8 cellular contexts compared by ENCODE assay signal in the genomic region with DNA sequence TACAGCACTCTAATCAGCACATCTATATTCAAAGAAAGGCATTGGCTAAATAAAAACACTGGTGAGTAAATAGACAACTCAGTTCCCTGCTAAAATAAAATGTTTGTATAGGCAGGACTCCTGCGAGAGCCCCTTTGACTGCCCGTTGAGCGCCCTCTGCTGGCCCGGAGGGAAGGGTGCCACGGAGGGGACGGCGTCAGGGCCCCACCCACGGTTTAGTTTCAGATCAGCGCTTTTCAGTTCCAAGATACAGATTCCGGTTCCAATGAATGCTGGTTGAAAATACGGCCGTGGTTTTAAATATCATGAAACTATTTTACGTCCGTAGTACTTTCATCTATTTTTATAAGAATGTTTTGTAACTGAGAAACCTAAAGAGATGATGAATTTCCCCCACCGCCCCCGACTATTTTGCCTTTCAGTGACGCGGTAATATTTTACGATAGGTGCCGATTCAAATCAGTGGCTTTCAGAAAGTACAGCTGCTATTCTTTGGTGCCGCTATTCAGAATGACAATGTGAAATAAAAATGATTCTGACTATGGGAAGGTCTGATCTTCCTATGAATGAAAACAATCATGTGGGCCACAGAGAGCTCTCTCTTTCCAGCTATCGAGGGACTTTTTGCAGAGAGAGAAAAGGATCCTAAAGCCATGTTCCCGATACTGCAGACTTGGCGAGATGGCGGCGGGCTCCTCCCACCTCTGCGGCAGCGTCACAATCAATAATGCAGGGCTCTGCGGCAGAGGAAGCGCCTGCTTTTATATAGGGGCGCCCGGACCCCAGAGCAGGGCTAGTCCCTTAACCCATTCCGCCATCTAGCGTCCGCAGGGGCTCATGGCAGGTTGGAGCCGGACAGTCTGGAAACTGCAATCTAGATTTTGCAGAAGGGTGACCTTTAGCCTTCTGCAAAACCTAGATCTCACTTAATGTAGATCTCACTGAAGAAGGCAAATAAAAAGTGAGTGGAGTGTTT. TPM values are rescaled to one million over a fixed set of nuclear protein-coding genes. Genes with fewer than 3 reads are reported as not detected.
A peak's percentile ranks its signal among the peaks of the same experiment; 100 is the strongest.
DNase-seq lines count a peak whose midpoint lies in the region; ATAC-seq and TF ChIP-seq lines count a peak whose summit lies in the region.

No MANE protein-coding gene starts in this region.

- H4K20me1 ChIP-seq in H9 (ENCODE audit: control insufficient read depth, insufficient read depth, insufficient read length) (no peaks in the 10 kb centered on the region), Loucy (ENCODE audit: insufficient read depth, low read length, poor library complexity, severe bottlenecking) (no peaks in the 10 kb centered on the region)

- no peak overlapping the region for H3K18ac ChIP-seq in H9 (ENCODE audit: insufficient read length, low read depth, low read length)

- no peaks in the 10 kb centered on the region for H3K23me2 ChIP-seq in H9 (ENCODE audit: insufficient read length, low read depth, low read length, poor library complexity, severe bottlenecking)

- no peaks in the 10 kb centered on the region for H3K27me3 ChIP-seq in H9 (ENCODE audit: insufficient read depth, low read length)
- H3K27me3 ChIP-seq in Loucy (ENCODE audit: insufficient read depth, low read length, poor library complexity, severe bottlenecking), result no peaks in the 10 kb centered on the region
- H3K27me3 ChIP-seq in RWPE2 (ENCODE audit: insufficient read depth, poor library complexity, severe bottlenecking), result no peaks in the 10 kb centered on the region

- H3K4me3 ChIP-seq in Loucy (ENCODE audit: low read length, poor library complexity, severe bottlenecking) (peak overlapping the region; percentile 88), RWPE2 (ENCODE audit: severe bottlenecking) (peak overlapping the region; percentile 50)

- peaks cover 0 to 3% of the 10 kb centered on the region in 2 experiments; a peak in 2 of 4 replicates for H3K4me1 Mint-ChIP-seq in H9
- H3K4me1 Mint-ChIP-seq in nephron progenitor cell, result peaks cover 39% of the 10 kb centered on the region
- H3K4me1 Mint-ChIP-seq in stimulated activated naive CD8-positive, alpha-beta T cell treated with anti-CD3 and anti-CD28 coated beads, Interleukin-15, Interleukin-2, amounts not matched to agents 100 ng/mL and 50 ng/mL, for 24 hours (ENCODE audit: low read depth), result peaks cover 61% of the 10 kb centered on the region

- H3K4ac ChIP-seq in H9 (ENCODE audit: low read depth, low read length), result no peak overlapping the region

- H4K5ac ChIP-seq in H9 (ENCODE audit: insufficient read length, low read depth, low read length), result no peak overlapping the region

- no peaks in the 10 kb centered on the region for H3K9me2 ChIP-seq in Loucy (replicated peaks; ENCODE audit: low read depth, low read length)

- no peak overlapping the region for H2BK20ac ChIP-seq in H9 (ENCODE audit: low read depth, low read length, poor library complexity, severe bottlenecking)

- H2AK5ac ChIP-seq in H9 (ENCODE audit: insufficient read length, low read length), result no peak overlapping the region

- H3K14ac ChIP-seq in H9 (ENCODE audit: insufficient read depth, low read length), result no peak overlapping the region

- H3K79me2 ChIP-seq in H9 (ENCODE audit: insufficient read depth, low read length), result no peaks in the 10 kb centered on the region
- H3K79me2 ChIP-seq in Loucy (ENCODE audit: insufficient read depth, low read length), result no peaks in the 10 kb centered on the region

- peak overlapping the region; percentile 92 for H2AFZ ChIP-seq in H9 (ENCODE audit: low read length)
- H2AFZ ChIP-seq in Loucy (ENCODE audit: low read length), result peak overlapping the region; percentile 99

- H3K36me3 ChIP-seq in Loucy (ENCODE audit: insufficient read depth, low read length) (no peaks in the 10 kb centered on the region), RWPE2 (ENCODE audit: low read depth) (no peaks in the 10 kb centered on the region)

- H3K27ac Mint-ChIP-seq in H9 (peak overlapping the region; percentile 78 to 99 (median 98); a peak in 5 of 7 replicates), nephron progenitor cell (peak overlapping the region; percentile 99)
- peak overlapping the region; percentile 96 for H3K27ac Mint-ChIP-seq in stimulated activated naive CD8-positive, alpha-beta T cell treated with anti-CD3 and anti-CD28 coated beads, Interleukin-15, Interleukin-2, amounts not matched to agents 100 ng/mL and 50 ng/mL, for 24 hours

- WGBS in H9 (ENCODE audit: extremely low coverage, insufficient read length, low lambda C conversion rate), result no CpG with 5 or more reads among the region's 36 CpGs

- no peak overlapping the region for H3T11ph ChIP-seq in H9 (ENCODE audit: low read length)

- H2BK5ac ChIP-seq in H9 (ENCODE audit: insufficient read length, low read length), result no peak overlapping the region

- H3K36me3 Mint-ChIP-seq in H9 (ENCODE audit: insufficient read depth in 1 of 3, low read depth in 3 of 3), result peaks cover 0 to 7% (median 0%) of the 10 kb centered on the region in 3 experiments; a peak in 3 of 7 replicates
- no peaks in the 10 kb centered on the region for H3K36me3 Mint-ChIP-seq in nephron progenitor cell (ENCODE audit: low read depth)
- H3K36me3 Mint-ChIP-seq in stimulated activated naive CD8-positive, alpha-beta T cell treated with anti-CD3 and anti-CD28 coated beads, Interleukin-15, Interleukin-2, amounts not matched to agents 100 ng/mL and 50 ng/mL, for 24 hours (ENCODE audit: low read depth), result no peaks in the 10 kb centered on the region

- H3K9ac ChIP-seq in H9 (ENCODE audit: extremely low read depth, insufficient read length, low read length) (peak overlapping the region; percentile 50), Loucy (ENCODE audit: low read depth, low read length, poor library complexity, severe bottlenecking) (peak overlapping the region; percentile 77)

- peak; percentile 96 for DNase-seq in ELF-1 (ENCODE audit: low read depth, low spot score)
- DNase-seq in H9, result peak; percentile 95
- DNase-seq in RWPE2 (ENCODE audit: low spot score), result peak; percentile 92
- peak; percentile 83 for DNase-seq in activated effector memory CD4-positive, alpha-beta T cell treated with Interleukin-2 at 50 U/mL for 16 hours
- peak; percentile 83 for DNase-seq in fibroblast of the conjunctiva (ENCODE audit: low read depth)
- peak; percentile 97 for DNase-seq in nephron progenitor cell

- no peaks in the 10 kb centered on the region for H3K79me1 ChIP-seq in H9 (ENCODE audit: insufficient read depth, low read depth, low read length, poor library complexity, severe bottlenecking)

- TF ChIP-seq CTCF in H9 (conservative IDR thresholded peaks at IDR 0.05) (peak; percentile 97), Loucy (conservative IDR thresholded peaks at IDR 0.05; ENCODE audit: low read length) (peak; percentile 97), RWPE2 (IDR thresholded peaks at IDR 0.05; ENCODE audit: poor library complexity, severe bottlenecking) (peak; percentile 95), nephron progenitor cell (IDR thresholded peaks at IDR 0.05) (peak; percentile 95)

- H2BK120ac ChIP-seq in H9 (ENCODE audit: low read depth, low read length, poor library complexity, severe bottlenecking), result peak overlapping the region; percentile 73

- peak overlapping the region; percentile 90 to 91 for H3K4me3 Mint-ChIP-seq in H9
- peak overlapping the region; percentile 98 for H3K4me3 Mint-ChIP-seq in nephron progenitor cell
- H3K4me3 Mint-ChIP-seq in stimulated activated naive CD8-positive, alpha-beta T cell treated with anti-CD3 and anti-CD28 coated beads, Interleukin-15, Interleukin-2, amounts not matched to agents 100 ng/mL and 50 ng/mL, for 24 hours, result peak overlapping the region; percentile 95

- H3K9me3 Mint-ChIP-seq in H9, result peaks cover 4 to 7% of the 10 kb centered on the region in 2 experiments; a peak in 3 of 5 replicates
- H3K9me3 Mint-ChIP-seq in nephron progenitor cell, result peaks cover 9% of the 10 kb centered on the region
- H3K9me3 Mint-ChIP-seq in stimulated activated naive CD8-positive, alpha-beta T cell treated with anti-CD3 and anti-CD28 coated beads, Interleukin-15, Interleukin-2, amounts not matched to agents 100 ng/mL and 50 ng/mL, for 24 hours, result no peaks in the 10 kb centered on the region

- no peaks in the 10 kb centered on the region for H3F3A ChIP-seq in Loucy (ENCODE audit: low read depth)

- no peak overlapping the region for H2BK15ac ChIP-seq in H9 (ENCODE audit: low read depth, low read length)

- H3K4me1 ChIP-seq in H9 (ENCODE audit: insufficient read depth, low read length), result peaks cover 4% of the 10 kb centered on the region; the same call in 1 of the 2 replicates
- peaks cover 3% of the 10 kb centered on the region for H3K4me1 ChIP-seq in Loucy (ENCODE audit: insufficient read depth, low read length, poor library complexity, severe bottlenecking)
- peaks cover under 1% of the 10 kb centered on the region for H3K4me1 ChIP-seq in RWPE2 (ENCODE audit: insufficient read depth, poor library complexity, severe bottlenecking)

- H3K9me3 ChIP-seq in H9 (ENCODE audit: control insufficient read depth, low read depth, low read length) (no peaks in the 10 kb centered on the region), Loucy (ENCODE audit: insufficient read depth, low read depth, low read length) (no peaks in the 10 kb centered on the region), RWPE2 (ENCODE audit: severe bottlenecking) (no peaks in the 10 kb centered on the region)

- H3K4me2 ChIP-seq in H9 (ENCODE audit: insufficient read depth, insufficient read length, low read length) (peak overlapping the region; percentile 62), Loucy (ENCODE audit: low read depth, low read length, poor library complexity, severe bottlenecking) (peak overlapping the region; percentile 83)

- H3K27me3 Mint-ChIP-seq in H9 (ENCODE audit: low read depth) (no peaks in the 10 kb centered on the region; the same call in 1 of the 2 replicates), nephron progenitor cell (ENCODE audit: low read depth, poor library complexity) (peaks cover 5% of the 10 kb centered on the region)
- no peaks in the 10 kb centered on the region for H3K27me3 Mint-ChIP-seq in stimulated activated naive CD8-positive, alpha-beta T cell treated with anti-CD3 and anti-CD28 coated beads, Interleukin-15, Interleukin-2, amounts not matched to agents 100 ng/mL and 50 ng/mL, for 24 hours

- H3K23ac ChIP-seq in H9 (ENCODE audit: insufficient read length, low read depth, low read length), result no peak overlapping the region

- no peak overlapping the region for H3K56ac ChIP-seq in H9 (ENCODE audit: insufficient read length, low read depth, low read length)

- peak; percentile 98 for ATAC-seq in RWPE2 (ENCODE audit: low read depth)

- H4K8ac ChIP-seq in H9 (replicated peaks; ENCODE audit: insufficient read length, low read depth, low read length), result no peak overlapping the region

- H2BK12ac ChIP-seq in H9 (ENCODE audit: insufficient read length, low read depth, low read length), result no peak overlapping the region

- H3K27ac ChIP-seq in H9 (ENCODE audit: insufficient read length, low read depth, low read length) (peak overlapping the region; percentile 57), RWPE2 (ENCODE audit: poor library complexity, severe bottlenecking) (peak overlapping the region; percentile 52)

- H4K91ac ChIP-seq in H9 (ENCODE audit: insufficient read length, low read depth, low read length), result no peak overlapping the region

RNA-seq across cellular contexts. Expression of a gene that starts 10.6 kb away (rescaled TPM):
- not detected in 2 replicates for total RNA-seq in H9 (2021)

RNA-seq across cellular contexts. Expression of a gene that starts 44.0 kb away (rescaled TPM):
- 11.6 and 12.9 TPM in 2 replicates for total RNA-seq in H9 (2021)

RNA-seq across cellular contexts. Expression of a gene that starts 44.1 kb away (rescaled TPM):
- total RNA-seq in H9 (2021), result 8.2 and 9.0 TPM in 2 replicates

Comparison
In these comparisons a context has a peak if more than half of its experiments do, and no peak if none do; other contexts are left out.
1. Peak in every context shown above with its lines: DNase-seq, ATAC-seq, H3K4me3 ChIP-seq and H3K27ac ChIP-seq.